ENCODE assay signal across 13 cellular contexts in the genomic region with DNA sequence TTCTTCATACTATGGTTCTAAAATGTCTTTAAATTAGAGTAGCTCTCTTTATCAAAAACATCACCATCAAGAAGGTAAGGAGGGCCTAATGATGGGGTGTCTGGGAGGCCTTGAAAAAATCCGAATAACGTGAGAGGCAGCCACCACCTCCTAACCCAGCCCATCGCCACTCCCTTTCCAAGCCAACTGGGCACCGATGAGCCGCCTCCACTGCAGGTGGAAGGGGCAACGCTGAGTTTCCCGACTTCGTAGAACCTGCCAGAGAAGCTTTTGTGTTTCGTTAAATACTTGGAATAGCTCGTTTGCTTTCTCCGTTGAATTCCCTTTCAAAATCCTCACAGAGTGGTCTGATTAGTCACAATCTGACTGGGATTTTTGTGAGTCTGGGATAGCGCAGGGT.
"Had no signal": no experiment of that assay in that cellular context is flagged by ENCODE, and none has a peak within 500 bp of the region (broad histone marks: within the 10 kb centered on the region; RNA-seq: fewer than 3 reads in every experiment).

No MANE protein-coding gene starts in this region.

- DNase-seq: central memory CD4-positive, alpha-beta T cell; cortex of kidney; effector CD8-positive, alpha-beta T cell; left colon; left ventricle myocardium superior; mesenchymal stem cell; naive B cell; stimulated activated CD4-positive, alpha-beta T cell treated with anti-CD3 and anti-CD28 coated beads, Interleukin-4, amount 100 ng/mL, for 1 hour; stimulated activated CD8-positive, alpha-beta memory T cell treated with anti-CD3 and anti-CD28 coated beads, Interleukin-4, amount 100 ng/mL, for 48 hours had no signal

- H3K27ac ChIP-seq: tibial nerve had no signal

- H3K4me3 ChIP-seq: dorsolateral prefrontal cortex, lung, smooth muscle cell, tibial nerve had no signal

- H3K27me3 ChIP-seq: dorsolateral prefrontal cortex, tibial nerve had no signal

- H3K9me3 ChIP-seq: tibial nerve had no signal
